Comparison of ENCODE assay signal across 26 cellular contexts in the genomic region with DNA sequence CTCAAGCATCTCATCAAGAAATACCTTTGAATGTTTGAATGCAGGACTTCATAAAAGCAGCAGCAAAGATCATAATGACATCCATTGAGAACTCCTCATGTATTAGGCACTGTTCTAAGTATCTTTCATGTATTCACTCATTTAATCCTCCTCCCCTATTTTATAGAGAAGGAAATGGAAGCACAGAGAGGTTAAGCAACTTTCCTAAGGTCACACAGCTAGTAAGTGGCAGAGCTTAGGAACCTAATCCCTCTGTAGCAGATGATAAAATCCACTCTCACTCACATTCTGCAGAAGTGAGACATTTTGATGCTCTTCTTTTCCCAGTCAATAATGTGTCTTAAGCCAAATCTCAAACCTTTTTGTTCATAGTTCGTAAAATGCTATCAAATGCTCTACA.
"Had no signal": no experiment of that assay in that cellular context is flagged by ENCODE, and none has a peak within 500 bp of the region (broad histone marks: within the 10 kb centered on the region; RNA-seq: fewer than 3 reads in every experiment).

No MANE protein-coding gene starts in this region.

- H3K27me3 ChIP-seq: colonic mucosa, esophagus squamous epithelium, gastrocnemius medialis, heart right ventricle, left lung had no signal

- DNase-seq: colonic mucosa; cortex of kidney; effector CD8-positive, alpha-beta T cell; effector memory CD8-positive, alpha-beta T cell; endodermal cell; erythroblast; esophagus squamous epithelium; foreskin fibroblast; foreskin melanocyte; gastrocnemius medialis; glutamatergic neuron; head of caudate nucleus; heart right ventricle; hippocampal formation; left cardiac atrium; left lung; left ventricle myocardium superior; lower lobe of right lung; mesenchymal stem cell; mucosa of descending colon; naive B cell had no signal

- H3K4me1 ChIP-seq: colonic mucosa, esophagus squamous epithelium, gastrocnemius medialis, heart right ventricle, left lung, lower lobe of right lung had no signal

- H3K9me3 ChIP-seq: colonic mucosa, esophagus squamous epithelium, gastrocnemius medialis, heart right ventricle, left lung, lower lobe of right lung, mucosa of descending colon had no signal

- ATAC-seq: effector memory CD8-positive, alpha-beta T cell; esophagus mucosa; gastrocnemius medialis; heart right ventricle; left cardiac atrium; left lung; left ventricle myocardium superior; lower lobe of right lung; mucosa of descending colon had no signal

- H3K27ac ChIP-seq: colonic mucosa, epithelial cell of prostate, esophagus squamous epithelium, gastrocnemius medialis, heart right ventricle, left lung, lower lobe of right lung had no signal

- H3K36me3 ChIP-seq: colonic mucosa, esophagus squamous epithelium, gastrocnemius medialis, heart right ventricle, left lung, lower lobe of right lung had no signal

- H3K4me3 ChIP-seq: colonic mucosa, esophagus squamous epithelium, gastrocnemius medialis, heart right ventricle, left lung, lower lobe of right lung, mucosa of descending colon had no signal

- FAIRE-seq: endometrium, islet of Langerhans, keratinocyte had no signal
